ENCODE assay signal across 15 cellular contexts in genomic region chr1:39620659-39621165, GRCh38. TPM values are rescaled to one million over a fixed set of nuclear protein-coding genes. Genes with fewer than 3 reads are reported as not detected.
DNase-seq lines count a peak whose midpoint lies in the region; ATAC-seq and TF ChIP-seq lines count a peak whose summit lies in the region.
"Had no signal": no experiment of that assay in that cellular context is flagged by ENCODE, and none has a peak within 500 bp of the region (broad histone marks: within the 10 kb centered on the region; RNA-seq: fewer than 3 reads in every experiment).

No MANE protein-coding gene starts in this region.

- H3K36me3 ChIP-seq in BE2C (no peaks in the 10 kb centered on the region), A673 (ENCODE audit: insufficient read depth, low read length, poor library complexity, severe bottlenecking) (no peaks in the 10 kb centered on the region)
- H3K36me3 ChIP-seq: BLaER1 treated with 17β-estradiol and CSF1 and Interleukin-3, amounts not matched to agents 10 nM and 100 nM had no signal

- intact Hi-C loops in A673 (cut with micrococcal nuclease; ENCODE audit: unreplicated experiment), result no loop called here

- POLR2A ChIA-PET in A673 (lab: Charles Lee; ENCODE audit: low non-redundant PET), result interaction anchor here (0.6 kb wide), 1 partner anchor 9 kb away, joined by 4 read pairs; no protein-coding TSS in a partner anchor

- ATAC-seq in HG03139 (IDR thresholded peaks at IDR 0.05; ENCODE audit: unreplicated experiment), result no peak
- ATAC-seq: A549 had no signal

- DNase-seq in AG20443 (ENCODE audit: low spot score), result peak; percentile 4
- peak; percentile 42 for DNase-seq in BE2C
- DNase-seq in fibroblast of mammary gland (ENCODE audit: low read depth), result peak; percentile 51
- DNase-seq in lung microvascular endothelial cell (ENCODE audit: low read depth in 2 of 2), result peak; percentile 19 to 41
- DNase-seq in A673 (ENCODE audit: low spot score), result no peak
- DNase-seq: AML-193; CD4-positive, CD25-positive, alpha-beta regulatory T cell; DMS 273 treated with DMSO at 0.1 percent for 48 hours; HCEC 1CT; HFFc6 had no signal

- H3K4me3 ChIP-seq in BE2C (ENCODE audit: low read depth, low read length), result no peak overlapping the region
- no peak overlapping the region for H3K4me3 ChIP-seq in fibroblast of mammary gland (ENCODE audit: control insufficient read depth, low read depth, low read length)
- H3K4me3 ChIP-seq in A673 (ENCODE audit: low read depth, low read length, poor library complexity, severe bottlenecking), result no peak overlapping the region
- H3K4me3 ChIP-seq: A549; BLaER1 treated with 17β-estradiol and CSF1 and Interleukin-3, amounts not matched to agents 10 nM and 100 nM had no signal

- no peak overlapping the region for H3K27ac ChIP-seq in A673 (ENCODE audit: low read depth, low read length, poor library complexity, severe bottlenecking)
- H3K27ac ChIP-seq: A549; BLaER1 treated with 17β-estradiol and CSF1 and Interleukin-3, amounts not matched to agents 10 nM and 100 nM had no signal

- TF ChIP-seq CTCF in BE2C (IDR thresholded peaks at IDR 0.05; ENCODE audit: low read depth, low read length) (no peak), fibroblast of mammary gland (conservative IDR thresholded peaks at IDR 0.05; ENCODE audit: control insufficient read depth, insufficient read depth, low read depth, low read length) (no peak), A673 (conservative IDR thresholded peaks at IDR 0.05; ENCODE audit: low read depth, low read length) (no peak)

- no TSS peak for BruUV-seq in A673 (replicated peaks; lab: Mats Ljungman, UMichigan)

- H3K4me1 ChIP-seq in BE2C, result peaks cover 7% of the 10 kb centered on the region
- H3K4me1 ChIP-seq in A673 (ENCODE audit: insufficient read depth, low read length, poor library complexity, severe bottlenecking), result no peaks in the 10 kb centered on the region
- H3K4me1 ChIP-seq: A549 had no signal

- CTCF ChIA-PET in A673 (lab: Charles Lee), result no interaction called here

- H3K27me3 ChIP-seq in BE2C (no peaks in the 10 kb centered on the region), A673 (replicated peaks; ENCODE audit: insufficient read depth, low read depth, low read length, poor library complexity) (no peaks in the 10 kb centered on the region)
- H3K27me3 ChIP-seq: BLaER1 treated with 17β-estradiol and CSF1 and Interleukin-3, amounts not matched to agents 10 nM and 100 nM had no signal

- no peaks in the 10 kb centered on the region for H3K9me3 ChIP-seq in BE2C
- no peaks in the 10 kb centered on the region for H3K9me3 ChIP-seq in A673 (ENCODE audit: low read depth, low read length, poor library complexity, severe bottlenecking)
- H3K9me3 ChIP-seq: A549; BLaER1 treated with 17β-estradiol and CSF1 and Interleukin-3, amounts not matched to agents 10 nM and 100 nM had no signal

RNA-seq across cellular contexts. Expression of gene HEYL, which starts 18.7 kb away (rescaled TPM):
- polyA plus RNA-seq in BE2C (2012; ENCODE audit: insufficient read depth, insufficient read length, low read depth), result not detected
- total RNA-seq in lung microvascular endothelial cell (under 0.01 TPM in 1 of 2 replicates, not detected in the other), A673 (2021) (0.77 and 1.3 TPM in 2 replicates)
- total RNA-seq: Daoy, HFFc6 had no signal
- polyA plus RNA-seq: CD4-positive, CD25-positive, alpha-beta regulatory T cell had no signal

RNA-seq across cellular contexts. Expression of gene PABPC4, which starts 44.1 kb away (rescaled TPM):
- 88.5 TPM for polyA plus RNA-seq in BE2C (2012; ENCODE audit: insufficient read depth, insufficient read length, low read depth)
- total RNA-seq in lung microvascular endothelial cell (122 and 124 TPM in 2 replicates), A673 (2021) (242 and 259 TPM in 2 replicates)

RNA-seq across cellular contexts. Expression of gene NT5C1A, which starts 51.2 kb away (rescaled TPM):
- 4.8 TPM for polyA plus RNA-seq in BE2C (2012; ENCODE audit: insufficient read depth, insufficient read length, low read depth)
- not detected in 2 replicates for total RNA-seq in lung microvascular endothelial cell
- total RNA-seq in A673 (2021), result not detected in 2 replicates
- total RNA-seq: Daoy, H1, HFFc6 had no signal
- polyA plus RNA-seq: A549, H1 had no signal
